In the genomic region with DNA sequence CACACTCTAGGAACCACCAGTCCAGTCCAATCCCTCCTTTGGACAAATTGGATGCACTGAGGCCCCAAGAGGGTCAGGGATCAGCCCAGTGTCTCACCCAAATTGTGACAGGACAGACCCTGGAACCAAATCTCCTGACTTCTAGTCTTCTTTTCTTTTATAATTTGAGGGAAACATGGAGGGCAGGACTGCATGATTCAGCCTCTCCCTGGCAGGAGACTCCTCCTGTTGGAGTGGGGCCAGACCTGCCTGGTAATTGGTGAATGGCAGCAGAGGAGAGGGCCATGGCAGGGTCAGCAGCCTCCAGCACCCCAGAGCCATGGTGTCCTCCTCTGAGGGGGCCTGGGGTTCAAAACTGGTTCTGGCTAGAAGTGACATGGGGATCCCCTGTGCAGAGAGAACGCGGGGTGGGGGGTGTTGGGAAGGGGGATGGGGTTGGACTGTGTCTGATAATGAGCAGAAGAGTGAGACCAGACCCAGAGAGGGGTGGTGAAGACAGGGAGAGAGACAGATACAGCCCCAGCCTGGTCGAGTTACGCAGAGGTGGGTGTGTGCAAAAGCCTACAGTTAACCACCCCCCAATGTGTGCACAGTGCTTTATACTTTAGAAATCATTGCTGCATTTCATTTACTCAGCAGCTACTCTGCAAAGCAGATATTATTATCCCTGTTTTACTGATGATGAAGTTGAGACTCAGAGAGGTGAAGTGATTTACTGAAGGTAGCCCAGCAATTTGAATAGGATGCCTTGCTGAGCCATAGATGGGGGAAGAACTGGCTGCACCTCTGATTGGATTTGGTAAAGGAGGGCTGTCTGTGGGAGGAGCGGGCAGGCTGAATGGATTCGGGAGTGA, we compare ENCODE assay signal across 9 cellular contexts. TPM values are rescaled to one million over a fixed set of nuclear protein-coding genes. Genes with fewer than 3 reads are reported as not detected.
DNase-seq lines count a peak whose midpoint lies in the region; ATAC-seq, FAIRE-seq and TF ChIP-seq lines count a peak whose summit lies in the region.
"Had no signal": no experiment of that assay in that cellular context is flagged by ENCODE, and none has a peak within 500 bp of the region (broad histone marks: within the 10 kb centered on the region; RNA-seq: fewer than 3 reads in every experiment).

No MANE protein-coding gene starts in this region.

- intact Hi-C loops in mammary epithelial cell (cut with micrococcal nuclease) (no loop called here), HepG2 (cut with micrococcal nuclease; ENCODE audit: unreplicated experiment) (loop anchor here (10.0 kb wide), 1 partner anchor 172 kb away; no protein-coding TSS in a partner anchor)

- in situ Hi-C loops in mammary epithelial cell (cut with MboI; ENCODE audit: low sequenced_read_pairs in 2 of 2) (no loop called here), HepG2 (cut with HindIII; ENCODE audit: extremely low pct_ligation_motif_present, low pct_unique_long_range_greater_than_20kb) (no loop called here)

- no peak for TF ChIP-seq RAD21 in HepG2 (CRISPR knock-in tag; IDR thresholded peaks at IDR 0.05)

- no peaks in the 10 kb centered on the region for H3K27me3 ChIP-seq in mammary epithelial cell (ENCODE audit: insufficient read depth, low read length)
- peaks cover 0 to 3% of the 10 kb centered on the region in 2 experiments; a peak in 1 of 5 replicates for H3K27me3 ChIP-seq in HepG2 (ENCODE audit: control insufficient read depth in 1 of 2, insufficient read depth in 2 of 2, low read length in 2 of 2)
- H3K27me3 ChIP-seq in upper lobe of left lung = no peaks in the 10 kb centered on the region

- H3K4me2 ChIP-seq in mammary epithelial cell (ENCODE audit: insufficient read depth, low read depth, low read length) = peak overlapping the region; percentile 18
- no peak overlapping the region for H3K4me2 ChIP-seq in HepG2 (ENCODE audit: low read depth, low read length)

- H3K4me3 ChIP-seq in mammary epithelial cell (replicated peaks in 1 of 3; ENCODE audit: insufficient read depth in 1 of 3, low read depth in 2 of 3, low read length in 3 of 3) (no peak overlapping the region), HepG2 (replicated peaks in 1 of 3; ENCODE audit: insufficient read depth in 1 of 3, low read depth in 2 of 3, low read length in 3 of 3) (no peak overlapping the region), upper lobe of left lung (no peak overlapping the region)

- TF ChIP-seq EP300 in HepG2 (IDR thresholded peaks at IDR 0.05; ENCODE audit: low read depth in 2 of 2, low read length in 2 of 2) (no peak), HepG2 (CRISPR knock-in tag; IDR thresholded peaks at IDR 0.05; ENCODE audit: borderline replicate concordance) (no peak), upper lobe of left lung (IDR thresholded peaks at IDR 0.05) (no peak)

- TF ChIP-seq CTCF in mammary epithelial cell (conservative IDR thresholded peaks at IDR 0.05 in 1 of 2, IDR thresholded peaks at IDR 0.05 in 1 of 2; ENCODE audit: extremely low read depth in 1 of 2, insufficient read depth in 1 of 2, low read depth in 1 of 2, low read length in 2 of 2) = no peak
- TF ChIP-seq CTCF in HepG2 (CRISPR knock-in tag; IDR thresholded peaks at IDR 0.05) = no peak
- no peak for TF ChIP-seq CTCF in upper lobe of left lung (IDR thresholded peaks at IDR 0.05)

- no peak overlapping the region for H3K27ac ChIP-seq in mammary epithelial cell (ENCODE audit: insufficient read depth, low read depth, low read length)
- no peak overlapping the region for H3K27ac ChIP-seq in HepG2 (ENCODE audit: extremely low read length, insufficient read depth, low read length)
- peak overlapping the region; percentile 14 to 83 (median 55) for H3K27ac ChIP-seq in upper lobe of left lung

- H3K9ac ChIP-seq in mammary epithelial cell (ENCODE audit: insufficient read depth, low read length) = no peak overlapping the region
- H3K9ac ChIP-seq in HepG2 (ENCODE audit: insufficient read depth, low read depth, low read length) = no peak overlapping the region

- no TSS peak for BruUV-seq in mammary epithelial cell (replicated peaks; lab: Mats Ljungman, UMichigan)
- BruUV-seq in HepG2 (replicated peaks; lab: Mats Ljungman, UMichigan) = no TSS peak

- H3K36me3 ChIP-seq in mammary epithelial cell (ENCODE audit: insufficient read depth, low read length) (no peaks in the 10 kb centered on the region), HepG2 (replicated peaks in 1 of 2; ENCODE audit: control insufficient read depth in 1 of 2, insufficient read depth in 2 of 2, low read length in 2 of 2) (no peaks in the 10 kb centered on the region), upper lobe of left lung (peaks cover 0 to 4% (median 0%) of the 10 kb centered on the region in 4 donors)

- peaks cover 56% of the 10 kb centered on the region for H3K4me1 ChIP-seq in mammary epithelial cell (ENCODE audit: insufficient read depth, low read length)
- peaks cover 54% of the 10 kb centered on the region for H3K4me1 ChIP-seq in HepG2 (ENCODE audit: insufficient read depth, low read length)
- H3K4me1 ChIP-seq in upper lobe of left lung = peaks cover 58 to 75% (median 63%) of the 10 kb centered on the region in 4 donors

- ATAC-seq in HepG2 (no peak), upper lobe of left lung (ENCODE audit: low FRiP score in 2 of 2) (no peak)

- POLR2A ChIA-PET in HepG2 (lab: Yijun Ruan, JAX) = no interaction called here

- H3K79me2 ChIP-seq in mammary epithelial cell (ENCODE audit: insufficient read depth, low read length) = no peaks in the 10 kb centered on the region
- H3K79me2 ChIP-seq in HepG2 (ENCODE audit: insufficient read depth, low read length) = no peaks in the 10 kb centered on the region

- H4K20me1 ChIP-seq in mammary epithelial cell (ENCODE audit: insufficient read depth, low read length) (no peaks in the 10 kb centered on the region), HepG2 (ENCODE audit: insufficient read depth, low read length) (no peaks in the 10 kb centered on the region)

- WGBS in mammary epithelial cell (ENCODE audit: low coverage, missing lambda C conversion rate) = 78% methylated on average over 4 of the region's 6 CpGs
- whole genome bisulfite sequencing in HepG2 (ENCODE audit: low lambda C conversion rate) = 68% methylated on average over 6 of the region's 6 CpGs
- 76 to 77% methylated on average over 6 of the region's 6 CpGs for WGBS in upper lobe of left lung, 2 donors

- CTCF ChIA-PET in mammary epithelial cell (lab: Charles Lee; ENCODE audit: low non-redundant PET) = no interaction called here
- CTCF ChIA-PET in HepG2 (lab: Yijun Ruan, JAX; ENCODE audit: low intra/inter-chr PET ratio, low total read pairs) = interaction anchor here (0.9 kb wide), 1 partner anchor 74 kb away, joined by 3 read pairs; no protein-coding TSS in a partner anchor

- TF ChIP-seq POLR2A in HepG2 (IDR thresholded peaks at IDR 0.05; ENCODE audit: insufficient read depth in 1 of 2, low read depth in 2 of 2, low read length in 2 of 2) = no peak
- no peak for TF ChIP-seq POLR2A in upper lobe of left lung (IDR thresholded peaks at IDR 0.05)

- H3K9me3 ChIP-seq in mammary epithelial cell (replicated peaks; ENCODE audit: insufficient read depth, low read length) (no peaks in the 10 kb centered on the region), HepG2 (ENCODE audit: low read length) (no peaks in the 10 kb centered on the region), upper lobe of left lung (no peaks in the 10 kb centered on the region)

- FAIRE-seq in HepG2 (lab: Jason Lieb, UNC) = no peak

- no peak overlapping the region for H2AFZ ChIP-seq in mammary epithelial cell (ENCODE audit: low read depth, low read length)
- H2AFZ ChIP-seq in HepG2 (ENCODE audit: low read length) = no peak overlapping the region

- DNase-seq in NCI-H1694 (lab: John Stamatoyannopoulos, UW) = peak; percentile 41
- peak; percentile 71 for DNase-seq in mammary epithelial cell
- DNase-seq in HepG2 (ENCODE audit: low spot score) = no peak
- DNase-seq in upper lobe of left lung = peak in 1 of 2 donors; percentile 70
- DNase-seq in iPS-NIHi11 (ENCODE audit: low spot score) = no peak
- no peak for DNase-seq in activated naive CD4-positive, alpha-beta T cell (lab: John Stamatoyannopoulos, UW)
- DNase-seq in NCI-H524 treated with DMSO at 0.1 percent for 48 hours (lab: John Stamatoyannopoulos, UW) = no peak
- DNase-seq: activated T-cell treated with anti-CD3 and anti-CD28 coated beads for 4 hours had no signal

- dilution Hi-C loops in mammary epithelial cell (cut with HindIII; ENCODE audit: low sequenced_read_pairs) = no loop called here

RNA-seq across cellular contexts. Expression of gene SYNPO, which starts 3.8 kb away (rescaled TPM):
- total RNA-seq in mammary epithelial cell (1 to 10 TPM; 1.3 to 5.3 TPM), HepG2 (2016; rRNA removed; fragmentation: Illumina TruSeq; extraction: Trizol) (0.09 and 0.22 TPM in 2 replicates), upper lobe of left lung (100 to 1,000 TPM in 2 of 6 donors, 10 to 100 TPM in 4; 41.9 to 150 (median 84.3) TPM)
- polyA plus RNA-seq in mammary epithelial cell (2.6 TPM), HepG2 (2011; rRNA removed) (0.05 and 0.30 TPM in 2 replicates)
- polyA minus RNA-seq in mammary epithelial cell = 23.9 TPM
- under 0.01 TPM in 1 of 2 replicates, not detected in the other for total RNA-seq in HepG2 (2016; cell fraction: cytosol; rRNA removed; fragmentation: Illumina TruSeq; extraction: Trizol; ENCODE audit: low read depth)
- total RNA-seq in HepG2 (2016; cell fraction: insoluble cytoplasmic fraction; rRNA removed; fragmentation: Illumina TruSeq; extraction: Trizol) = 0.04 and 0.09 TPM in 2 replicates
- total RNA-seq in HepG2 (2016; cell fraction: membrane; rRNA removed; fragmentation: Illumina TruSeq; extraction: Trizol) = 0.10 and 0.12 TPM in 2 replicates
- 0.16 and 0.25 TPM in 2 replicates for total RNA-seq in HepG2 (2016; cell fraction: nucleus; rRNA removed; fragmentation: Illumina TruSeq; extraction: Trizol)
- polyA plus RNA-seq in HepG2 (2011; cell fraction: cytosol; rRNA removed) = 0.04 and 0.07 TPM in 2 replicates
- 0.33 and 0.42 TPM in 2 replicates for polyA plus RNA-seq in HepG2 (2011; cell fraction: nucleus; rRNA removed)
- 0.07 and 0.19 TPM in 2 replicates for polyA plus RNA-seq in HepG2 (2012)
- 0.02 and 0.03 TPM in 2 replicates for polyA plus RNA-seq in HepG2 (2016; cell fraction: cytosol; fragmentation: Illumina TruSeq; extraction: Trizol; ENCODE audit: low read depth)
- 0.15 and 0.20 TPM in 2 replicates for polyA plus RNA-seq in HepG2 (2016; cell fraction: insoluble cytoplasmic fraction; fragmentation: Illumina TruSeq; extraction: Trizol; ENCODE audit: low read depth)
- polyA plus RNA-seq in HepG2 (2016; cell fraction: membrane; fragmentation: Illumina TruSeq; extraction: Trizol; ENCODE audit: low read depth) = 0.03 and 0.05 TPM in 2 replicates
- polyA plus RNA-seq in HepG2 (2016; cell fraction: nucleus; fragmentation: Illumina TruSeq; extraction: Trizol; ENCODE audit: insufficient read depth, low read depth) = 0.30 and 0.49 TPM in 2 replicates
- polyA minus RNA-seq in HepG2 (2011; rRNA and poly(A)+ RNA removed; ENCODE audit: low replicate concordance) = 0.46 and 18.5 TPM in 2 replicates
- 0.30 and 0.70 TPM in 2 replicates for polyA minus RNA-seq in HepG2 (2011; cell fraction: cytosol; rRNA and poly(A)+ RNA removed)
- 0.39 and 0.62 TPM in 2 replicates for polyA minus RNA-seq in HepG2 (2011; cell fraction: nucleus; rRNA and poly(A)+ RNA removed)

RNA-seq across cellular contexts. Expression of gene MYOZ3, which starts 24.4 kb away (rescaled TPM):
- total RNA-seq in mammary epithelial cell = not detected
- polyA plus RNA-seq in mammary epithelial cell = not detected
- polyA minus RNA-seq in mammary epithelial cell = not detected
- not detected in 2 replicates for total RNA-seq in HepG2 (2016; rRNA removed; fragmentation: Illumina TruSeq; extraction: Trizol)
- not detected in 2 replicates for total RNA-seq in HepG2 (2016; cell fraction: cytosol; rRNA removed; fragmentation: Illumina TruSeq; extraction: Trizol; ENCODE audit: low read depth)
- not detected in 2 replicates for total RNA-seq in HepG2 (2016; cell fraction: insoluble cytoplasmic fraction; rRNA removed; fragmentation: Illumina TruSeq; extraction: Trizol)
- total RNA-seq in HepG2 (2016; cell fraction: membrane; rRNA removed; fragmentation: Illumina TruSeq; extraction: Trizol) = not detected in 2 replicates
- not detected in 2 replicates for total RNA-seq in HepG2 (2016; cell fraction: nucleus; rRNA removed; fragmentation: Illumina TruSeq; extraction: Trizol)
- 0.05 TPM in 1 of 2 replicates, not detected in the other for polyA plus RNA-seq in HepG2 (2011; rRNA removed)
- polyA plus RNA-seq in HepG2 (2011; cell fraction: cytosol; rRNA removed) = not detected in 2 replicates
- polyA plus RNA-seq in HepG2 (2011; cell fraction: nucleus; rRNA removed) = not detected in 2 replicates
- polyA plus RNA-seq in HepG2 (2012) = 0.05 TPM in 1 of 2 replicates, not detected in the other
- not detected in 2 replicates for polyA plus RNA-seq in HepG2 (2016; cell fraction: cytosol; fragmentation: Illumina TruSeq; extraction: Trizol; ENCODE audit: low read depth)
- not detected in 2 replicates for polyA plus RNA-seq in HepG2 (2016; cell fraction: insoluble cytoplasmic fraction; fragmentation: Illumina TruSeq; extraction: Trizol; ENCODE audit: low read depth)
- not detected in 2 replicates for polyA plus RNA-seq in HepG2 (2016; cell fraction: membrane; fragmentation: Illumina TruSeq; extraction: Trizol; ENCODE audit: low read depth)
- polyA plus RNA-seq in HepG2 (2016; cell fraction: nucleus; fragmentation: Illumina TruSeq; extraction: Trizol; ENCODE audit: insufficient read depth, low read depth) = not detected in 2 replicates
- 0.05 TPM in 1 of 2 replicates, not detected in the other for polyA minus RNA-seq in HepG2 (2011; rRNA and poly(A)+ RNA removed; ENCODE audit: low replicate concordance)
- polyA minus RNA-seq in HepG2 (2011; cell fraction: cytosol; rRNA and poly(A)+ RNA removed) = not detected in 2 replicates
- polyA minus RNA-seq in HepG2 (2011; cell fraction: nucleus; rRNA and poly(A)+ RNA removed) = not detected in 2 replicates
- total RNA-seq in upper lobe of left lung = 1 to 10 TPM in 2 of 6 donors, under 1 TPM in 3, not detected in 1; 0.61 to 2.8 (median 0.89) TPM
- total RNA-seq: OCI-LY7 had no signal

Comparison
In these comparisons a context has a peak if more than half of its experiments do, and no peak if none do; other contexts are left out.
1. DNase-seq: peak in NCI-H1694 (single experiment) and mammary epithelial cell (single experiment); none in HepG2 (single experiment), iPS-NIHi11 (single experiment), activated naive CD4-positive, alpha-beta T cell (0 of 4) and NCI-H524 treated with DMSO at 0.1 percent for 48 hours (single experiment).
2. H3K27ac ChIP-seq: peak in upper lobe of left lung (4 of 4); none in mammary epithelial cell (single experiment) and HepG2 (single experiment).
3. RNA of gene SYNPO, which starts 3.8 kb away (total RNA-seq): 41.9 to 150 TPM in upper lobe of left lung; 1.3 to 5.3 TPM in mammary epithelial cell and under 0.01 to 0.25 TPM in HepG2; every median in the first group is over 4 times any median in the second.